ENCODE assay signal across 1 cellular context in the genomic region with DNA sequence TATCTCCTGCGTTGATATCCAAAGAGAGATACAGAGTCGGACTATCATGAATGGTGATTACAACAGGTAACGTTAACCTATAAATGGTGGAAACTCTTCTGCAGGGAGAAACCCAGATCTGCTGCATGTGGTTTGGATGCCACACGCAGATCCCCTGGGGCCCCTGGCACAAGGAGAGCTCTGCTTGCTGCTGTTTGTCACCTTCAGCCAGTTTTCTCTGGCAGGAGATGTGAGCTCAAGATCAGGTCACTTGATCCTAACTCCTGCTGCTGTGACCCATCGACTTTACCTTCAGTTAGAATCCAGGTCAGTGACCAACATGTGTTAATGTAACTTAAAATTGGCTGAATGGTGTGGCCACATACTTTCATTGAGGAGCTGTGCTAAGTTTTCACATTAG.
TF ChIP-seq lines count a peak whose summit lies in the region.

No MANE protein-coding gene starts in this region.

TF ChIP-seq in SK-N-SH, 30 proteins besides CTCF, POLR2A, EP300 and RAD21 (continued from another document):
- TF ChIP-seq USF2 (IDR thresholded peaks at IDR 0.05; ENCODE audit: borderline replicate concordance, low read depth, low read length) = no peak
